In genomic region chr10:52232561-52233350, GRCh38 we compare ENCODE assay signal across 8 cellular contexts.
DNase-seq lines count a peak whose midpoint lies in the region; ATAC-seq lines count a peak whose summit lies in the region.

No MANE protein-coding gene starts in this region.

- H3K23ac ChIP-seq in mesenchymal stem cell (ENCODE audit: low read length in 2 of 2): no peak overlapping the region

- no peaks in the 10 kb centered on the region for H3K27me3 ChIP-seq in mesenchymal stem cell (ENCODE audit: control insufficient read depth in 1 of 2, insufficient read depth in 1 of 2, low read length in 2 of 2)

- no peaks in the 10 kb centered on the region for H3K9me3 Mint-ChIP-seq in activated naive CD8-positive, alpha-beta T cell treated with anti-CD3 and anti-CD28 coated beads, Interleukin-2, amount 10 ng/mL, durations not matched to agents 7 days and 5 days

- ATAC-seq in GM19395 (IDR thresholded peaks at IDR 0.05; ENCODE audit: unreplicated experiment) (peak; percentile 98), HG03432 (IDR thresholded peaks at IDR 0.05; ENCODE audit: unreplicated experiment) (peak; percentile 100)
- no peak for ATAC-seq in activated naive CD8-positive, alpha-beta T cell treated with anti-CD3 and anti-CD28 coated beads, Interleukin-2, amount 10 ng/mL, durations not matched to agents 7 days and 5 days (ENCODE audit: low read depth)

- no peak overlapping the region for H4K91ac ChIP-seq in mesenchymal stem cell (ENCODE audit: low read length)

- peaks cover 5% of the 10 kb centered on the region for H3K9me3 ChIP-seq in mesenchymal stem cell (ENCODE audit: control insufficient read depth, low read length)

- H3K27ac Mint-ChIP-seq in activated naive CD8-positive, alpha-beta T cell treated with anti-CD3 and anti-CD28 coated beads, Interleukin-2, amount 10 ng/mL, durations not matched to agents 7 days and 5 days: no peak overlapping the region

- no peaks in the 10 kb centered on the region for H3K4me1 ChIP-seq in mesenchymal stem cell (ENCODE audit: control insufficient read depth, insufficient read depth, low read depth, low read length)

- peak overlapping the region in 1 of 2 experiments; percentile 59 for H3K4me3 ChIP-seq in mesenchymal stem cell (ENCODE audit: insufficient read depth in 1 of 2, low read depth in 1 of 2, low read length in 2 of 2)

- H3K79me1 ChIP-seq in mesenchymal stem cell (replicated peaks; ENCODE audit: low read length, poor library complexity, severe bottlenecking): no peaks in the 10 kb centered on the region

- H2BK12ac ChIP-seq in mesenchymal stem cell (ENCODE audit: low read length in 2 of 2): no peak overlapping the region

- peaks cover 3% of the 10 kb centered on the region for H3K4me1 Mint-ChIP-seq in activated naive CD8-positive, alpha-beta T cell treated with anti-CD3 and anti-CD28 coated beads, Interleukin-2, amount 10 ng/mL, durations not matched to agents 7 days and 5 days

- H2BK120ac ChIP-seq in mesenchymal stem cell (ENCODE audit: low read depth, low read length): no peak overlapping the region

- H4K8ac ChIP-seq in mesenchymal stem cell (ENCODE audit: low read length): no peak overlapping the region

- 62% methylated on average over 3 of the region's 4 CpGs for WGBS in mesenchymal stem cell

- H3K36me3 ChIP-seq in mesenchymal stem cell (ENCODE audit: control insufficient read depth in 1 of 2, insufficient read depth in 2 of 2, low read depth in 1 of 2, low read length in 2 of 2): no peaks in the 10 kb centered on the region

- H3K27me3 Mint-ChIP-seq in activated naive CD8-positive, alpha-beta T cell treated with anti-CD3 and anti-CD28 coated beads, Interleukin-2, amount 10 ng/mL, durations not matched to agents 7 days and 5 days: peaks cover 5% of the 10 kb centered on the region

- DNase-seq in Ammon's horn (ENCODE audit: low spot score) (peak; percentile 35), mesenchymal stem cell (peak; percentile 18), ecto neural progenitor cell (ENCODE audit: low spot score) (no peak), DMS 273 (lab: John Stamatoyannopoulos, UW; ENCODE audit: unreplicated experiment) (no peak)
- no peak for DNase-seq in activated naive CD8-positive, alpha-beta T cell treated with anti-CD3 and anti-CD28 coated beads, Interleukin-2, amount 10 ng/mL, durations not matched to agents 7 days and 5 days
- DNase-seq in stimulated activated CD4-positive, alpha-beta T cell treated with anti-CD3 and anti-CD28 coated beads, Interleukin-1b, Interleukin-23, amount 100 ng/mL, for 48 hours: no peak

- H3K27ac ChIP-seq in mesenchymal stem cell (ENCODE audit: low read length, poor library complexity, severe bottlenecking): no peak overlapping the region

- H3K9ac ChIP-seq in mesenchymal stem cell (ENCODE audit: low read length): peak overlapping the region; percentile 27

- H2AFZ ChIP-seq in mesenchymal stem cell (ENCODE audit: low read depth, low read length): no peak overlapping the region

- no peak overlapping the region for H2BK5ac ChIP-seq in mesenchymal stem cell (ENCODE audit: low read depth, low read length, poor library complexity, severe bottlenecking)

- H3K36me3 Mint-ChIP-seq in activated naive CD8-positive, alpha-beta T cell treated with anti-CD3 and anti-CD28 coated beads, Interleukin-2, amount 10 ng/mL, durations not matched to agents 7 days and 5 days: no peaks in the 10 kb centered on the region

- no peak overlapping the region for H3K14ac ChIP-seq in mesenchymal stem cell (ENCODE audit: low read length in 2 of 2)

- H2AK5ac ChIP-seq in mesenchymal stem cell (ENCODE audit: low read length, severe bottlenecking): no peak overlapping the region

- H3K18ac ChIP-seq in mesenchymal stem cell (ENCODE audit: low read depth in 1 of 2, low read length in 2 of 2): no peak overlapping the region

- H3K4ac ChIP-seq in mesenchymal stem cell (ENCODE audit: low read depth in 1 of 2, low read length in 2 of 2): no peak overlapping the region

- peak overlapping the region; percentile 50 for H3K4me2 ChIP-seq in mesenchymal stem cell (ENCODE audit: low read length, poor library complexity, severe bottlenecking)

- H3K4me3 Mint-ChIP-seq in activated naive CD8-positive, alpha-beta T cell treated with anti-CD3 and anti-CD28 coated beads, Interleukin-2, amount 10 ng/mL, durations not matched to agents 7 days and 5 days: peak overlapping the region; percentile 54

- POLR2A ChIA-PET in activated naive CD8-positive, alpha-beta T cell treated with anti-CD3 and anti-CD28 coated beads, Interleukin-2, amount 10 ng/mL, durations not matched to agents 7 days and 5 days (lab: Charles Lee): no interaction called here

- no peak overlapping the region for H2BK15ac ChIP-seq in mesenchymal stem cell (ENCODE audit: low read depth, poor library complexity, severe bottlenecking)

Comparison
In these comparisons a context has a peak if more than half of its experiments do, and no peak if none do; other contexts are left out.
1. DNase-seq: peak in Ammon's horn (single experiment) and mesenchymal stem cell (single experiment); none in activated naive CD8-positive, alpha-beta T cell treated with anti-CD3 and anti-CD28 coated beads, Interleukin-2, amount 10 ng/mL, durations not matched to agents 7 days and 5 days (single experiment), ecto neural progenitor cell (single experiment), DMS 273 (single experiment) and stimulated activated CD4-positive, alpha-beta T cell treated with anti-CD3 and anti-CD28 coated beads, Interleukin-1b, Interleukin-23, amount 100 ng/mL, for 48 hours (single experiment).